ENCODE assay signal across 15 cellular contexts in the genomic region with DNA sequence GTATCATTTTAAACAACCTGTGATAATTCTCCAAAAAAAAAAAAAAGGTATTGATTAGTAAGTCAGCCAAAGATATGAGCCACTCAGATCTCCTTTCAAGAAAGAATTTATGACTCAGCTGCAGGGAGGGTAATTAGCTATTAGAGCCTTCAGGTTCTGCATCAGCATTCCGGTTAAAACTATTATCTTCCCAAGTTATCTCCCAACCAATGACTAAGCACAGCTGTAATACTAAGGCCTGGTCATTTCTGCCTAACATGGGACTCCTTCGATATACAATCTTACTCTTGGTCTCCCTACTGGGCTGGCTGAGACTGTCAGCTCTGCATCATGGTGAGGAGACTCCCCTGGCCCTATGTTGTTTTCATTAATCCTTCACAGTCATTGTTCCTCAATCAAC.
DNase-seq lines count a peak whose midpoint lies in the region; ATAC-seq and TF ChIP-seq lines count a peak whose summit lies in the region.
"Had no signal": no experiment of that assay in that cellular context is flagged by ENCODE, and none has a peak within 500 bp of the region (broad histone marks: within the 10 kb centered on the region; RNA-seq: fewer than 3 reads in every experiment).

No MANE protein-coding gene starts in this region.

- H3K4me3 Mint-ChIP-seq in Caco-2 (ENCODE audit: unreplicated experiment), result no peak overlapping the region
- H3K4me3 Mint-ChIP-seq: CD4-positive, CD25-positive, alpha-beta regulatory T cell had no signal

- no TSS peak for BruUV-seq in Caco-2 (replicated peaks; lab: Mats Ljungman, UMichigan)
- no TSS peak for BruUV-seq in PC-3 (replicated peaks; lab: Mats Ljungman, UMichigan)

- POLR2A ChIA-PET in Caco-2 (lab: Charles Lee), result interaction anchor here (0.7 to 2.0 kb wide), 4 partner anchors 24 to 575 kb away, joined by 3 to 7 read pairs (median 4); a partner anchor contains a TSS
- POLR2A ChIA-PET in PC-3 (lab: Charles Lee; ENCODE audit: unreplicated experiment), result no interaction called here

- H3K4ac ChIP-seq in mesendoderm (ENCODE audit: low read depth, low read length), result no peak overlapping the region

- H2AK5ac ChIP-seq in mesendoderm (ENCODE audit: low read length), result no peak overlapping the region

- H3K27ac Mint-ChIP-seq in Caco-2 (ENCODE audit: unreplicated experiment), result peak overlapping the region; percentile 24
- H3K27ac Mint-ChIP-seq: activated T-helper 2 cell treated with anti-CD3 and anti-CD28 coated beads, Interferon-gamma antibody, Interleukin-2, Interleukin-4, amounts not matched to agents 10 μg/mL and 5 μg/mL and 100 μg/mL, durations not matched to agents 14 hours and 24 hours and 36 hours; CD4-positive, CD25-positive, alpha-beta regulatory T cell had no signal

- H3K9ac ChIP-seq in PC-3 (ENCODE audit: low read length) (no peak overlapping the region), mesendoderm (ENCODE audit: low read length) (no peak overlapping the region)

- H3K9me3 Mint-ChIP-seq in Caco-2 (ENCODE audit: unreplicated experiment), result peaks cover 25% of the 10 kb centered on the region
- H3K9me3 Mint-ChIP-seq: activated T-helper 2 cell treated with anti-CD3 and anti-CD28 coated beads, Interferon-gamma antibody, Interleukin-2, Interleukin-4, amounts not matched to agents 10 μg/mL and 5 μg/mL and 100 μg/mL, durations not matched to agents 14 hours and 24 hours and 36 hours had no signal

- H3K27ac ChIP-seq in PC-3 (ENCODE audit: low read length) (no peak overlapping the region), mesendoderm (ENCODE audit: low read depth, low read length) (no peak overlapping the region)
- H3K27ac ChIP-seq: left lung had no signal

- no peaks in the 10 kb centered on the region for H3K36me3 ChIP-seq in Caco-2 (ENCODE audit: control insufficient read depth, insufficient read depth, low read length)
- H3K36me3 ChIP-seq in PC-3 (ENCODE audit: low read depth, low read length), result no peaks in the 10 kb centered on the region
- H3K36me3 ChIP-seq in mesendoderm (ENCODE audit: control insufficient read depth, insufficient read depth, low read length), result no peaks in the 10 kb centered on the region
- H3K36me3 ChIP-seq: left lung had no signal

- H3K4me2 ChIP-seq in PC-3 (ENCODE audit: low read length) (no peak overlapping the region), mesendoderm (ENCODE audit: low read length) (no peak overlapping the region)

- H3K27me3 ChIP-seq in Caco-2 (replicated peaks; ENCODE audit: control insufficient read depth, insufficient read depth, low read length), result no peaks in the 10 kb centered on the region
- no peaks in the 10 kb centered on the region for H3K27me3 ChIP-seq in PC-3 (ENCODE audit: low read length)
- H3K27me3 ChIP-seq in mesendoderm (ENCODE audit: insufficient read depth, low read length, poor library complexity), result no peaks in the 10 kb centered on the region
- H3K27me3 ChIP-seq: left lung had no signal

- H2BK120ac ChIP-seq in mesendoderm (ENCODE audit: low read depth, low read length), result no peak overlapping the region

- H3K27me3 Mint-ChIP-seq in Caco-2 (ENCODE audit: insufficient read depth, unreplicated experiment), result no peaks in the 10 kb centered on the region
- H3K27me3 Mint-ChIP-seq: CD4-positive, CD25-positive, alpha-beta regulatory T cell had no signal

- no peaks in the 10 kb centered on the region for H3K79me1 ChIP-seq in mesendoderm (ENCODE audit: low read length)

- H3K4me1 Mint-ChIP-seq in Caco-2 (ENCODE audit: low read depth, unreplicated experiment), result peaks cover 6% of the 10 kb centered on the region
- H3K4me1 Mint-ChIP-seq: CD4-positive, CD25-positive, alpha-beta regulatory T cell had no signal

- no peak overlapping the region for H3K23ac ChIP-seq in mesendoderm (ENCODE audit: low read length)

- H2BK15ac ChIP-seq in mesendoderm (replicated peaks; ENCODE audit: low read depth), result no peak overlapping the region

- no peaks in the 10 kb centered on the region for H3K36me3 Mint-ChIP-seq in Caco-2 (ENCODE audit: insufficient read depth, unreplicated experiment)
- H3K36me3 Mint-ChIP-seq: CD4-positive, CD25-positive, alpha-beta regulatory T cell had no signal

- no peak; the same call in 1 of the 2 replicates for ATAC-seq in PC-3
- no peak for ATAC-seq in GM19324 (IDR thresholded peaks at IDR 0.05; ENCODE audit: low FRiP score, unreplicated experiment)
- ATAC-seq: left lung had no signal

- WGBS in mesendoderm (ENCODE audit: extremely low coverage, insufficient coverage, low lambda C conversion rate), result no CpG with 5 or more reads among the region's 2 CpGs

- H3K9me2 ChIP-seq in PC-3 (replicated peaks; ENCODE audit: low read length), result no peaks in the 10 kb centered on the region

- no peaks in the 10 kb centered on the region for H4K20me1 ChIP-seq in PC-3 (ENCODE audit: low read length)

- H4K5ac ChIP-seq in mesendoderm (ENCODE audit: low read length), result no peak overlapping the region

- no peak overlapping the region for H3K56ac ChIP-seq in mesendoderm (ENCODE audit: low read length)

- peaks cover 24% of the 10 kb centered on the region for H3K79me2 ChIP-seq in PC-3 (ENCODE audit: low read length)
- H3K79me2 ChIP-seq in mesendoderm (ENCODE audit: control insufficient read depth, insufficient read depth, low read length), result no peaks in the 10 kb centered on the region

- CTCF ChIA-PET in Caco-2 (lab: Charles Lee), result interaction anchor here (0.6 to 1.2 kb wide), 4 partner anchors 14 to 133 kb away, joined by 3 to 4 read pairs (median 4); no protein-coding TSS in a partner anchor
- CTCF ChIA-PET in PC-3 (lab: Charles Lee), result no interaction called here

- intact Hi-C loops in Caco-2 (cut with micrococcal nuclease; ENCODE audit: unreplicated experiment), result loop anchor here (5.0 kb wide), 1 partner anchor 76 kb away; no protein-coding TSS in a partner anchor
- intact Hi-C loops in PC-3 (cut with micrococcal nuclease), result no loop called here

- no peak overlapping the region for H3K18ac ChIP-seq in mesendoderm (ENCODE audit: low read length)

- H3K4me3 ChIP-seq in Caco-2 (ENCODE audit: low read depth, low read length) (no peak overlapping the region), PC-3 (ENCODE audit: low read length) (no peak overlapping the region), choroid plexus epithelial cell (ENCODE audit: low read depth, low read length) (no peak overlapping the region), mesendoderm (ENCODE audit: low read length) (no peak overlapping the region)
- H3K4me3 ChIP-seq: left lung had no signal

- H3K9me3 ChIP-seq in Caco-2 (peaks cover 4% of the 10 kb centered on the region; the same call in 1 of the 2 replicates), PC-3 (ENCODE audit: low read length) (no peaks in the 10 kb centered on the region)

- DNase-seq in Caco-2 (peak in 1 of 2 experiments; percentile 28), PC-3 (peak; percentile 57), choroid plexus epithelial cell (ENCODE audit: low read depth) (peak; percentile 73), mesendoderm (peak; percentile 72), DMS153 (lab: John Stamatoyannopoulos, UW) (no peak), NCI-H1694 (lab: John Stamatoyannopoulos, UW) (no peak)
- no peak for DNase-seq in effector CD4-positive, alpha-beta T cell
- DNase-seq: activated CD4-positive, alpha-beta T cell treated with anti-CD3 and anti-CD28 coated beads for 1 hour; CD4-positive, CD25-positive, alpha-beta regulatory T cell; central memory CD4-positive, alpha-beta T cell; left lung; NCI-H1436 treated with DMSO at 0.1 percent for 48 hours; NCI-H526 treated with DMSO at 0.1 percent for 48 hours had no signal

- H2BK5ac ChIP-seq in mesendoderm (ENCODE audit: low read length), result no peak overlapping the region

- no peak overlapping the region for H2AFZ ChIP-seq in PC-3 (ENCODE audit: low read length)

- H3K4me1 ChIP-seq in Caco-2, result peaks cover 20% of the 10 kb centered on the region; the same call in 1 of the 2 replicates
- H3K4me1 ChIP-seq in PC-3 (ENCODE audit: insufficient read depth, low read length), result peaks cover 14% of the 10 kb centered on the region; the same call in 1 of the 2 replicates
- no peaks in the 10 kb centered on the region for H3K4me1 ChIP-seq in mesendoderm (ENCODE audit: control insufficient read depth, low read depth, low read length)
- H3K4me1 ChIP-seq: left lung had no signal

- H3F3A ChIP-seq in PC-3 (ENCODE audit: low read length, unreplicated experiment), result no peaks in the 10 kb centered on the region

- TF ChIP-seq CTCF in Caco-2 (IDR thresholded peaks at IDR 0.05; ENCODE audit: insufficient read depth in 1 of 2, low read depth in 1 of 2, low read length in 1 of 2, severe bottlenecking in 1 of 2, unreplicated experiment in 1 of 2) (no peak), PC-3 (conservative IDR thresholded peaks at IDR 0.05; ENCODE audit: low read depth, low read length) (no peak), choroid plexus epithelial cell (conservative IDR thresholded peaks at IDR 0.05; ENCODE audit: low read depth, low read length) (no peak)

- H4K8ac ChIP-seq in mesendoderm (ENCODE audit: low read depth, low read length), result no peak overlapping the region

Comparison
In these comparisons a context has a peak if more than half of its experiments do, and no peak if none do; other contexts are left out.
1. DNase-seq: peak in PC-3 (single experiment), choroid plexus epithelial cell (single experiment) and mesendoderm (single experiment); none in DMS153 (single experiment), effector CD4-positive, alpha-beta T cell (single experiment) and NCI-H1694 (single experiment).